1 cellular context compared by ENCODE assay signal in the genomic region with DNA sequence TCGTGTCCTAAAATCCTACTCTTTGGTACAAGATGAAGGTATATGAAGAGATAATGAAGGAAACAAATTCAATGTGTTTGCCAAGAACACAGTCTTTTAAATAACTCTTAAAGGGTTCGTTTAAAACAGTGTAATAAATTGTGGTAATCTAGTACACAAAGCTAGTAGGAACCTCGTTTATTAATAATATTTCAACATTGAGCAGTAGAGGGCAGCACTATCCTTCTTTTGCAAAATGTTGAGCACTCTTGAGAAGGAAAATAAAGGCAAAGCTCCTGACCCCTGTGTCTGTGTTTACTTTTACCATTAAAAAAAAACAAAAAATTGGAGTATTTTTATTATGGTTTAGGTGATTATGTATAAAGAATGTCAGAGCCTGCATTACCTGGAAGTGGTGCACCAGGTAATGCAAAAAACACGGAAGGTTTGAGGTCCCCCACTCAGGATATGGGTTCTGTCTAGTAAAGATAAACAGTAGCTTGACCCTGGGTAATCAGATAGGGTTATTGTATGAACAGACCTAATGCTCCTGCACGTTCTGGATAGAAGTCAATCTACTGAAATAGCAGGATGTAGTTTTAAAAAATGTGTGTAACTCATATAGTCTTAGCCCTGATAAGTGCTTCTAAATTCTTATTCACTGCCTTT.
TF ChIP-seq lines count a peak whose summit lies in the region.

No MANE protein-coding gene starts in this region.

TF ChIP-seq in endothelial cell of umbilical vein, 7 proteins besides CTCF, POLR2A, EP300 and RAD21 (continued from another document):
- TF ChIP-seq EZH2 (IDR thresholded peaks at IDR 0.05; ENCODE audit: borderline replicate concordance, low read depth, low read length, severe bottlenecking) (no peak), JUN (IDR thresholded peaks at IDR 0.05; ENCODE audit: borderline replicate concordance, insufficient read depth, insufficient read length, low read depth) (no peak), GATA2 (IDR thresholded peaks at IDR 0.05; ENCODE audit: insufficient read depth, insufficient read length, low read depth, low read length) (no peak)
